Comparison of ENCODE assay signal across 1 cellular context in the genomic region with DNA sequence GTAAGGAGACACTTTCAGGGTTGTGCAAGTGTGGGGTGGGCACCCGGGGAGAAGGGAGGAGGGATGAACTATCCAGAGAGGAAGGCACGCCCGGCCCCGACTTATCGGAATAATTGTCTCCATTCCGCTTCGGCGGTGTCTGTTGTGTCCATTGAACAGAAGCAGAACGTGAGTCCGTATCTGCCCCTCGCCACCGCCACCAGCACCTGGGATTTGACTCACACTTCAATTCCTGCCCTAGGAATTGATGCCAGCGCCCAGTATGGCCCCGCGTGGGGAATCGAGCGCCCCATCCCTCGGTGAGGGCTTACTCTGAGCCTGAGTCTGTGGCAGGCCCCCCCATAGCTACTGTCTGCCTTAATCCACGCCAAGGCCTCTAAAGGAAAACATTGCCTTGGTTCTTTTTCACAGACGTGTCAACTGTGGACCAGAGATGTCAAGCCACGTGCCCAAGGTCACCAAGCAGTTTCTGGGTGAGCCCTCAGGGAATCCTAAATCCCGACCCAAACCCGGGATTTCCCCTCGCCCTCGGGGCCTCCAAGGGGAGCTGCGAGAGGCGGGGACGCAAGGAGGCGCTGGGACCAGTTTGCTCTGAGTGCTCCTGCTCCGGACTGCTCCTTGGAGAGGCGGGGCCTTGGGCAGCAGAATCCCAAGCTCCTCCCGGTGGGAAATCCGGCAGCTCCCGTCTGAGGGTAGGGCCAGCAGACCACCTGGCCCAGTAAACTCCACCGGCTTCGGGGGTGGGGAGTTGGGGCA.
TF ChIP-seq lines count a peak whose summit lies in the region.

No MANE protein-coding gene starts in this region.

TF ChIP-seq in WTC11, 78 proteins besides CTCF, POLR2A, EP300 and RAD21 (continued from another document):
- TF ChIP-seq KAT7 (CRISPR knock-in tag; IDR thresholded peaks at IDR 0.05; ENCODE audit: borderline replicate concordance) = no peak
- no peak for TF ChIP-seq AFF4 (CRISPR knock-in tag; IDR thresholded peaks at IDR 0.05; ENCODE audit: borderline replicate concordance)
- TF ChIP-seq, protein P1, sequence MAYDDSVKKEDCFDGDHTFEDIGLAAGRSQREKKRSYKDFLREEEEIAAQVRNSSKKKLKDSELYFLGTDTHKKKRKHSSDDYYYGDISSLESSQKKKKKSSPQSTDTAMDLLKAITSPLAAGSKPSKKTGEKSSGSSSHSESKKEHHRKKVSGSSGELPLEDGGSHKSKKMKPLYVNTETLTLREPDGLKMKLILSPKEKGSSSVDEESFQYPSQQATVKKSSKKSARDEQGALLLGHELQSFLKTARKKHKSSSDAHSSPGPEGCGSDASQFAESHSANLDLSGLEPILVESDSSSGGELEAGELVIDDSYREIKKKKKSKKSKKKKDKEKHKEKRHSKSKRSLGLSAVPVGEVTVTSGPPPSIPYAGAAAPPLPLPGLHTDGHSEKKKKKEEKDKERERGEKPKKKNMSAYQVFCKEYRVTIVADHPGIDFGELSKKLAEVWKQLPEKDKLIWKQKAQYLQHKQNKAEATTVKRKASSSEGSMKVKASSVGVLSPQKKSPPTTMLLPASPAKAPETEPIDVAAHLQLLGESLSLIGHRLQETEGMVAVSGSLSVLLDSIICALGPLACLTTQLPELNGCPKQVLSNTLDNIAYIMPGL (CRISPR knock-in tag; IDR thresholded peaks at IDR 0.05) = no peak
- TF ChIP-seq NFYB (CRISPR knock-in tag; conservative IDR thresholded peaks at IDR 0.05; ENCODE audit: low read depth) = no peak
